1 cellular context compared by ENCODE assay signal in genomic region chr16:3171181-3171854, GRCh38.
TF ChIP-seq lines count a peak whose summit lies in the region.

No MANE protein-coding gene starts in this region.

TF ChIP-seq in HepG2, 621 proteins besides CTCF, POLR2A, EP300 and RAD21 (continued from another document):
- TF ChIP-seq ZNF687 (CRISPR knock-in tag; IDR thresholded peaks at IDR 0.05) = peak; percentile 8; the same call in 1 of the 2 replicates
- TF ChIP-seq HMG20A (CRISPR knock-in tag; IDR thresholded peaks at IDR 0.05; ENCODE audit: borderline replicate concordance) = no peak
- peak; percentile 6; the same call in 1 of the 2 replicates for TF ChIP-seq GMEB1 (CRISPR knock-in tag; IDR thresholded peaks at IDR 0.05; ENCODE audit: borderline replicate concordance)
- no peak for TF ChIP-seq SIX1 (CRISPR knock-in tag; IDR thresholded peaks at IDR 0.05; ENCODE audit: borderline replicate concordance)
- TF ChIP-seq SCMH1 (CRISPR knock-in tag; IDR thresholded peaks at IDR 0.05; ENCODE audit: borderline replicate concordance) = no peak
- TF ChIP-seq SOX6 (IDR thresholded peaks at IDR 0.05) = no peak
- no peak for TF ChIP-seq SOX6 (CRISPR knock-in tag; IDR thresholded peaks at IDR 0.05)
- peak; percentile 45; the same call in 1 of the 2 replicates for TF ChIP-seq FOSL1 (CRISPR knock-in tag; IDR thresholded peaks at IDR 0.05; ENCODE audit: borderline replicate concordance)
- TF ChIP-seq FOSL2 (CRISPR knock-in tag; IDR thresholded peaks at IDR 0.05) = peak; percentile 81
- TF ChIP-seq PHF5A (CRISPR knock-in tag; IDR thresholded peaks at IDR 0.05; ENCODE audit: low read depth, unreplicated experiment) = no peak
